22 cellular contexts compared by ENCODE assay signal in the genomic region with DNA sequence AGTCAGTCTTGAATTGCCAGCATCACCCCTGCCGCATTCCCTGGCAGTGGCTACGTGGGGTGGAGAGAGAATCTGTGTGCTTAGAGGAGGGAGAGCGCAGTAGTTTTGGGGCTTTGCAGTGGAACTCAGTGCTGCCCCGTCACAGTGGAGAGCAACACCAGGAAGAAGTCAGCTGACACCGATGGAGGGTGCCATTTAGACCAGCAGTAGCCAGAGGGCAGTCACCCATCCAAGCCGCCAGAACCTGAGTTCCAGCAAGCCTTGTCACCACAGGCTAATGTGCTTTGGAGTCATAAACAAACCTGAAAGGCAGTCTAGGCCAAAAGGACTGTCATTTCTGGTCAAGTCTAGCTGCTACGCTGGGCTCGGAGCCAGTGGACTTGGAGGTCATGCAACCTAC. TPM values are rescaled to one million over a fixed set of nuclear protein-coding genes. Genes with fewer than 3 reads are reported as not detected.
DNase-seq lines count a peak whose midpoint lies in the region; ATAC-seq and TF ChIP-seq lines count a peak whose summit lies in the region.
"Had no signal": no experiment of that assay in that cellular context is flagged by ENCODE, and none has a peak within 500 bp of the region (broad histone marks: within the 10 kb centered on the region; RNA-seq: fewer than 3 reads in every experiment).

No MANE protein-coding gene starts in this region.

- intact Hi-C loops in left ventricle myocardium inferior (cut with micrococcal nuclease), result no loop called here
- intact Hi-C loops in Right ventricle myocardium inferior (cut with DNase I), result no loop called here
- intact Hi-C loops in stomach (cut with DNase I; ENCODE audit: low total_unique reads), result loop anchor here (10.0 kb wide), 1 partner anchor 466 kb away; no protein-coding TSS in a partner anchor

- H3K9me3 ChIP-seq in left ventricle myocardium inferior (replicated peaks), result peaks cover 2% of the 10 kb centered on the region
- H3K9me3 ChIP-seq in WERI-Rb-1 (ENCODE audit: severe bottlenecking), result no peaks in the 10 kb centered on the region
- peaks cover 4% of the 10 kb centered on the region for H3K9me3 ChIP-seq in endodermal cell (ENCODE audit: control insufficient read depth, low read length)
- H3K9me3 ChIP-seq in stomach, result no peaks in the 10 kb centered on the region
- H3K9me3 ChIP-seq: ovary, SK-N-SH, transverse colon had no signal

- TF ChIP-seq CTCF in left ventricle myocardium inferior (IDR thresholded peaks at IDR 0.05; ENCODE audit: borderline replicate concordance) (peak; percentile 9), WERI-Rb-1 (IDR thresholded peaks at IDR 0.05; ENCODE audit: low read depth, low read length) (0 out of 2 replicates have a peak, but pooled peaks have one; percentile 22), endodermal cell (conservative IDR thresholded peaks at IDR 0.05) (peak; percentile 59), stomach (IDR thresholded peaks at IDR 0.05) (peak in 1 of 7 experiments; percentile 13)

- ATAC-seq in Right ventricle myocardium inferior (no peak), GM19023 (IDR thresholded peaks at IDR 0.05; ENCODE audit: unreplicated experiment) (no peak), HG02588 (IDR thresholded peaks at IDR 0.05; ENCODE audit: unreplicated experiment) (no peak)
- ATAC-seq in stimulated activated effector memory CD8-positive, alpha-beta T cell treated with anti-CD3 and anti-CD28 coated beads, Interleukin-12 subunit alpha, Interleukin-12 subunit beta, amount 100 ng/mL, for 72 hours, result peak; percentile 13
- ATAC-seq: activated CD8-positive, alpha-beta T cell treated with anti-CD3 and anti-CD28 coated beads, Interleukin-2, amount 10 ng/mL, durations not matched to agents 7 days and 5 days; T-helper 17 cell had no signal

- no peak overlapping the region for H3K9ac ChIP-seq in endodermal cell (ENCODE audit: extremely low read depth, low read length, poor library complexity, severe bottlenecking)
- H3K9ac ChIP-seq: SK-N-SH had no signal

- H3K4me3 Mint-ChIP-seq in endodermal cell, result no peak overlapping the region
- H3K4me3 Mint-ChIP-seq in stimulated activated effector memory CD8-positive, alpha-beta T cell treated with anti-CD3 and anti-CD28 coated beads, Interleukin-12 subunit alpha, Interleukin-12 subunit beta, amount 100 ng/mL, for 72 hours, result no peak overlapping the region
- H3K4me3 Mint-ChIP-seq: activated CD8-positive, alpha-beta T cell treated with anti-CD3 and anti-CD28 coated beads, Interleukin-2, amount 10 ng/mL, durations not matched to agents 7 days and 5 days; activated naive CD8-positive, alpha-beta T cell treated with anti-CD3 and anti-CD28 coated beads, Interleukin-2, amount 10 ng/mL, durations not matched to agents 7 days and 5 days; CD4-positive, alpha-beta T cell; natural killer cell treated with Interleukin-12 subunit alpha and Interleukin-12 subunit beta and Interleukin-15 and Interleukin-18, amount 100 ng/mL, for 72 hours; T-helper 17 cell had no signal

- WGBS in endodermal cell (ENCODE audit: insufficient coverage in 1 of 2, insufficient read length in 1 of 2), 2 experiments, result 90 to 92% methylated on average over 8 of the region's 8 CpGs
- 82 to 99% (median 88%) methylated on average over 8 of the region's 8 CpGs for WGBS in stomach, 5 donors

- H3K27ac ChIP-seq in left ventricle myocardium inferior (replicated peaks) (no peak overlapping the region), WERI-Rb-1 (no peak overlapping the region), endodermal cell (ENCODE audit: low read depth, low read length) (no peak overlapping the region), stomach (no peak overlapping the region)
- H3K27ac ChIP-seq: ovary, transverse colon had no signal

- H3K4me3 ChIP-seq in left ventricle myocardium inferior (no peak overlapping the region), WERI-Rb-1 (ENCODE audit: low read depth, low read length) (no peak overlapping the region), endodermal cell (ENCODE audit: low read length) (no peak overlapping the region), stomach (no peak overlapping the region)
- H3K4me3 ChIP-seq: ovary, transverse colon had no signal

- no peak for DNase-seq in left ventricle myocardium inferior
- DNase-seq in Right ventricle myocardium inferior (ENCODE audit: missing footprints), result no peak
- DNase-seq in WERI-Rb-1, result peak; percentile 17
- DNase-seq in endodermal cell, result peak; percentile 74
- DNase-seq in stimulated activated effector memory CD8-positive, alpha-beta T cell treated with anti-CD3 and anti-CD28 coated beads, Interleukin-12 subunit alpha, Interleukin-12 subunit beta, amount 100 ng/mL, for 72 hours (ENCODE audit: low spot score in 2 of 2), result no peak
- no peak for DNase-seq in stomach
- DNase-seq: activated CD8-positive, alpha-beta T cell treated with anti-CD3 and anti-CD28 coated beads, Interleukin-2, amount 10 ng/mL, durations not matched to agents 7 days and 5 days; activated naive CD8-positive, alpha-beta T cell treated with anti-CD3 and anti-CD28 coated beads, Interleukin-2, amount 10 ng/mL, durations not matched to agents 7 days and 5 days; CD4-positive, alpha-beta T cell; cerebellar nuclear complex; NCI-H1092; NCI-H2081; NCI-H226; NCI-H774; ovary; SK-N-SH; small intestine; T-helper 17 cell; transverse colon had no signal

- no peaks in the 10 kb centered on the region for H3K36me3 Mint-ChIP-seq in endodermal cell (ENCODE audit: low read depth)
- no peaks in the 10 kb centered on the region for H3K36me3 Mint-ChIP-seq in stimulated activated effector memory CD8-positive, alpha-beta T cell treated with anti-CD3 and anti-CD28 coated beads, Interleukin-12 subunit alpha, Interleukin-12 subunit beta, amount 100 ng/mL, for 72 hours
- H3K36me3 Mint-ChIP-seq: activated naive CD8-positive, alpha-beta T cell treated with anti-CD3 and anti-CD28 coated beads, Interleukin-2, amount 10 ng/mL, durations not matched to agents 7 days and 5 days had no signal

- peaks cover 9% of the 10 kb centered on the region for H3K9me3 Mint-ChIP-seq in endodermal cell
- H3K9me3 Mint-ChIP-seq in stimulated activated effector memory CD8-positive, alpha-beta T cell treated with anti-CD3 and anti-CD28 coated beads, Interleukin-12 subunit alpha, Interleukin-12 subunit beta, amount 100 ng/mL, for 72 hours, result no peaks in the 10 kb centered on the region
- H3K9me3 Mint-ChIP-seq: CD4-positive, alpha-beta T cell; natural killer cell treated with Interleukin-12 subunit alpha and Interleukin-12 subunit beta and Interleukin-15 and Interleukin-18, amount 100 ng/mL, for 72 hours had no signal

- no peak for TF ChIP-seq POLR2A in stomach (IDR thresholded peaks at IDR 0.05)

- H3K4me1 ChIP-seq in left ventricle myocardium inferior (no peaks in the 10 kb centered on the region), endodermal cell (ENCODE audit: control insufficient read depth, insufficient read depth, low read length) (no peaks in the 10 kb centered on the region), stomach (peaks cover 0 to 10% (median 0%) of the 10 kb centered on the region in 4 donors)
- H3K4me1 ChIP-seq: transverse colon had no signal

- H3K4me1 Mint-ChIP-seq in endodermal cell, result no peaks in the 10 kb centered on the region
- no peaks in the 10 kb centered on the region for H3K4me1 Mint-ChIP-seq in stimulated activated effector memory CD8-positive, alpha-beta T cell treated with anti-CD3 and anti-CD28 coated beads, Interleukin-12 subunit alpha, Interleukin-12 subunit beta, amount 100 ng/mL, for 72 hours
- H3K4me1 Mint-ChIP-seq: activated naive CD8-positive, alpha-beta T cell treated with anti-CD3 and anti-CD28 coated beads, Interleukin-2, amount 10 ng/mL, durations not matched to agents 7 days and 5 days; T-helper 17 cell had no signal

- H3K27me3 ChIP-seq in left ventricle myocardium inferior (ENCODE audit: low read depth) (no peaks in the 10 kb centered on the region), WERI-Rb-1 (ENCODE audit: insufficient read depth, low read depth, severe bottlenecking) (no peaks in the 10 kb centered on the region), endodermal cell (ENCODE audit: control insufficient read depth, insufficient read depth, low read length, poor library complexity, severe bottlenecking) (no peaks in the 10 kb centered on the region), stomach (no peaks in the 10 kb centered on the region)
- H3K27me3 ChIP-seq: ovary, transverse colon had no signal

- no peaks in the 10 kb centered on the region for H3K27me3 Mint-ChIP-seq in endodermal cell (ENCODE audit: insufficient read depth)

- H3K27ac Mint-ChIP-seq in endodermal cell, result no peak overlapping the region
- no peak overlapping the region for H3K27ac Mint-ChIP-seq in stimulated activated effector memory CD8-positive, alpha-beta T cell treated with anti-CD3 and anti-CD28 coated beads, Interleukin-12 subunit alpha, Interleukin-12 subunit beta, amount 100 ng/mL, for 72 hours
- H3K27ac Mint-ChIP-seq: activated CD8-positive, alpha-beta T cell treated with anti-CD3 and anti-CD28 coated beads, Interleukin-2, amount 10 ng/mL, durations not matched to agents 7 days and 5 days; activated naive CD8-positive, alpha-beta T cell treated with anti-CD3 and anti-CD28 coated beads, Interleukin-2, amount 10 ng/mL, durations not matched to agents 7 days and 5 days; CD4-positive, alpha-beta T cell; natural killer cell treated with Interleukin-12 subunit alpha and Interleukin-12 subunit beta and Interleukin-15 and Interleukin-18, amount 100 ng/mL, for 72 hours; T-helper 17 cell had no signal

- TF ChIP-seq EP300 in stomach (IDR thresholded peaks at IDR 0.05), result no peak

- H3K36me3 ChIP-seq in left ventricle myocardium inferior (no peaks in the 10 kb centered on the region), WERI-Rb-1 (no peaks in the 10 kb centered on the region), endodermal cell (ENCODE audit: control insufficient read depth, insufficient read depth, low read length) (no peaks in the 10 kb centered on the region), stomach (no peaks in the 10 kb centered on the region)
- H3K36me3 ChIP-seq: ovary, transverse colon had no signal

RNA-seq across cellular contexts. Expression of a gene that starts 22.0 kb away (rescaled TPM):
- total RNA-seq in left ventricle myocardium inferior, result 53.9 TPM
- total RNA-seq in Right ventricle myocardium inferior, result 49.1 TPM
- 100 to 1,000 TPM in 1 of 2 donors, 10 to 100 TPM in 1; 85.4 to 120 TPM for total RNA-seq in endodermal cell
- 32.2 TPM for polyA plus RNA-seq in endodermal cell (2013, experiment 1 of 2)
- polyA plus RNA-seq in endodermal cell (2013, experiment 2 of 2), result 33.7 TPM
- total RNA-seq in stomach, result 10 to 100 TPM in 3 of 5 donors, 1 to 10 TPM in 2; 3.8 to 53.1 (median 12.8) TPM
- 100 to 1,000 TPM in 1 of 3 donors, 10 to 100 TPM in 2; 24.0 to 159 (median 24.2) TPM for polyA plus RNA-seq in stomach

RNA-seq across cellular contexts. Expression of a gene that starts 32.5 kb away (rescaled TPM):
- total RNA-seq in left ventricle myocardium inferior, result 2.0 TPM
- total RNA-seq in Right ventricle myocardium inferior, result 1.4 TPM
- total RNA-seq in endodermal cell, result 10 to 100 TPM; 10.9 to 14.3 TPM
- 1.6 TPM for polyA plus RNA-seq in endodermal cell (2013, experiment 1 of 2)
- 1.7 TPM for polyA plus RNA-seq in endodermal cell (2013, experiment 2 of 2)
- total RNA-seq in stomach, result 10 to 100 TPM; 13.0 to 44.6 (median 32.1) TPM
- polyA plus RNA-seq in stomach, result 1 to 10 TPM; 3.2 to 5.2 (median 4.3) TPM
- total RNA-seq: CD4-positive, alpha-beta T cell had no signal
- polyA plus RNA-seq: SK-N-SH had no signal

Comparison
In these comparisons a context has a peak if more than half of its experiments do, and no peak if none do; other contexts are left out.
1. DNase-seq: peak in WERI-Rb-1 (single experiment) and endodermal cell (single experiment); none in left ventricle myocardium inferior (single experiment), Right ventricle myocardium inferior (single experiment), stimulated activated effector memory CD8-positive, alpha-beta T cell treated with anti-CD3 and anti-CD28 coated beads, Interleukin-12 subunit alpha, Interleukin-12 subunit beta, amount 100 ng/mL, for 72 hours (0 of 2) and stomach (single experiment).